18 cellular contexts compared by ENCODE assay signal in the genomic region with DNA sequence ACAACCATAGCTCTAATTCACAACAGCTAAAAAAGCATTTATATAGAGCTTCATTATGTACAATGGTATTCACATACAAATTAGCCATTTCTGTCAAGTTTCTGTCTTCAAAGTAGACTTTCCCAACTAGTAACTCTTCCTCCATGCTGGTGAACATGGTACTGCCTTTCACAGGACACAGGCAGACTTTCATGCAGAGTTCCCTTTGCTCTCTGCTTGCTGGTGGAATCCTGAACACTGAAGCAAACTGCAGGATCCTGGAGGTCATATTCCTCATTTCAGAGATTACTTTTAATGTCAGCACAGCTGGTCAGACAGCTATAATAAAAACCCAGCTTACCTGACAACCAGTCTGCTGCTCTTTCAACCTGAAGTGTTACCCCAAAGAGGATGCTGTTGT. TPM values are rescaled to one million over a fixed set of nuclear protein-coding genes. Genes with fewer than 3 reads are reported as not detected.
DNase-seq lines count a peak whose midpoint lies in the region; ATAC-seq, FAIRE-seq and TF ChIP-seq lines count a peak whose summit lies in the region.
"Had no signal": no experiment of that assay in that cellular context is flagged by ENCODE, and none has a peak within 500 bp of the region (broad histone marks: within the 10 kb centered on the region; RNA-seq: fewer than 3 reads in every experiment).

No MANE protein-coding gene starts in this region.

- peaks cover 2% of the 10 kb centered on the region for H3K4me1 Mint-ChIP-seq in activated CD4-positive, alpha-beta T cell treated with anti-CD3 and anti-CD28 coated beads, Interleukin-2, amount 10 ng/mL, durations not matched to agents 7 days and 5 days

- peak; percentile 24 for ATAC-seq in HG02678 (IDR thresholded peaks at IDR 0.05; ENCODE audit: unreplicated experiment)
- ATAC-seq in GM21526 (IDR thresholded peaks at IDR 0.05; ENCODE audit: low FRiP score, unreplicated experiment), result no peak
- ATAC-seq in heart right ventricle, result no peak

- H3K36me3 Mint-ChIP-seq in activated CD4-positive, alpha-beta T cell treated with anti-CD3 and anti-CD28 coated beads, Interleukin-2, amount 10 ng/mL, durations not matched to agents 7 days and 5 days (ENCODE audit: low read depth), result peaks cover 46% of the 10 kb centered on the region

- H3K9me3 Mint-ChIP-seq in activated CD4-positive, alpha-beta T cell treated with anti-CD3 and anti-CD28 coated beads, Interleukin-2, amount 10 ng/mL, durations not matched to agents 7 days and 5 days, result no peaks in the 10 kb centered on the region

- no peaks in the 10 kb centered on the region for H3K27me3 Mint-ChIP-seq in activated CD4-positive, alpha-beta T cell treated with anti-CD3 and anti-CD28 coated beads, Interleukin-2, amount 10 ng/mL, durations not matched to agents 7 days and 5 days

- H3K27ac ChIP-seq in small intestine (ENCODE audit: low read depth in 1 of 2, low read length in 1 of 2), result peak overlapping the region in 1 of 2 donors; percentile 21
- no peak overlapping the region for H3K27ac ChIP-seq in heart right ventricle
- H3K27ac ChIP-seq: KMS-11, parathyroid adenoma, RWPE1, tibial artery had no signal

- H3K4me3 ChIP-seq in endocrine pancreas (ENCODE audit: control insufficient read depth, insufficient read depth, low read length) (peak overlapping the region; percentile 14), small intestine (ENCODE audit: low read depth in 1 of 2, low read length in 2 of 2) (no peak overlapping the region), heart right ventricle (no peak overlapping the region)
- H3K4me3 ChIP-seq: HAP-1, tibial artery had no signal

- H3K36me3 ChIP-seq in endocrine pancreas (ENCODE audit: control insufficient read depth, insufficient read depth, low read length) (peaks cover 4% of the 10 kb centered on the region), small intestine (ENCODE audit: control insufficient read depth in 2 of 2, insufficient read depth in 2 of 2, low read length in 2 of 2) (peaks cover 0 to 13% of the 10 kb centered on the region in 2 donors), heart right ventricle (peaks cover 0 to 97% (median 27%) of the 10 kb centered on the region in 9 donors)

- no peak overlapping the region for H3K4me3 Mint-ChIP-seq in activated CD4-positive, alpha-beta T cell treated with anti-CD3 and anti-CD28 coated beads, Interleukin-2, amount 10 ng/mL, durations not matched to agents 7 days and 5 days

- CTCF ChIA-PET in activated CD4-positive, alpha-beta T cell treated with anti-CD3 and anti-CD28 coated beads, Interleukin-2, amount 10 ng/mL, durations not matched to agents 7 days and 5 days (lab: Charles Lee), result interaction anchor here (0.6 to 2.0 kb wide), 7 partner anchors 11 to 172 kb away, joined by 3 to 5 read pairs (median 3); partner anchors contain the start of genes ARHGEF3 and CCDC66

- POLR2A ChIA-PET in activated CD4-positive, alpha-beta T cell treated with anti-CD3 and anti-CD28 coated beads, Interleukin-2, amount 10 ng/mL, durations not matched to agents 7 days and 5 days (lab: Charles Lee), result interaction anchor here (0.7 kb wide), 1 partner anchor 216 kb away, joined by 4 read pairs; no protein-coding TSS in a partner anchor

- no peak overlapping the region for H3K9ac ChIP-seq in endocrine pancreas (ENCODE audit: control insufficient read depth, insufficient read depth, low read length)
- H3K9ac ChIP-seq: KMS-11, parathyroid adenoma had no signal

- no peak for DNase-seq in activated CD4-positive, alpha-beta T cell treated with anti-CD3 and anti-CD28 coated beads, Interleukin-2, amount 10 ng/mL, durations not matched to agents 7 days and 5 days
- no peak for DNase-seq in activated CD4-positive, alpha-beta T cell treated with anti-CD3 and anti-CD28 coated beads for 4 hours
- peak; percentile 36 for DNase-seq in small intestine
- DNase-seq in heart right ventricle, result no peak
- DNase-seq in nucleus accumbens (lab: John Stamatoyannopoulos, UW), result no peak
- DNase-seq: cortex of kidney, mesendoderm, NCI-H187, NCI-H774, T-helper 9 cell, tibial artery had no signal

- intact Hi-C loops in heart right ventricle (cut with DNase I), result no loop called here

- H3K27me3 ChIP-seq in endocrine pancreas (ENCODE audit: control insufficient read depth, insufficient read depth, low read length) (no peaks in the 10 kb centered on the region), small intestine (ENCODE audit: control insufficient read depth in 2 of 2, insufficient read depth in 2 of 2, low read length in 2 of 2) (no peaks in the 10 kb centered on the region), heart right ventricle (no peaks in the 10 kb centered on the region)
- H3K27me3 ChIP-seq: tibial artery had no signal

- H3K27ac Mint-ChIP-seq in activated CD4-positive, alpha-beta T cell treated with anti-CD3 and anti-CD28 coated beads, Interleukin-2, amount 10 ng/mL, durations not matched to agents 7 days and 5 days, result peak overlapping the region; percentile 58

- no peak for FAIRE-seq in small intestine (lab: Jason Lieb, UNC)

- H3K9me3 ChIP-seq in endocrine pancreas (ENCODE audit: control insufficient read depth, low read length) (no peaks in the 10 kb centered on the region), small intestine (ENCODE audit: control insufficient read depth, low read depth) (no peaks in the 10 kb centered on the region), heart right ventricle (no peaks in the 10 kb centered on the region)
- H3K9me3 ChIP-seq: HAP-1, tibial artery had no signal

- no peak for TF ChIP-seq CTCF in heart right ventricle (IDR thresholded peaks at IDR 0.05)

- H3K4me1 ChIP-seq in endocrine pancreas (ENCODE audit: control insufficient read depth, insufficient read depth, low read length), result peaks cover 13% of the 10 kb centered on the region
- peaks cover 0 to 3% of the 10 kb centered on the region in 2 donors for H3K4me1 ChIP-seq in small intestine (ENCODE audit: control insufficient read depth in 2 of 2, insufficient read depth in 1 of 2, low read depth in 1 of 2, low read length in 1 of 2)
- H3K4me1 ChIP-seq in heart right ventricle, result peaks cover 0 to 24% (median 4%) of the 10 kb centered on the region in 9 donors
- H3K4me1 ChIP-seq: HAP-1, parathyroid adenoma, tibial artery had no signal

RNA-seq across cellular contexts. Expression of gene TASOR, which starts 53.6 kb away (rescaled TPM):
- total RNA-seq in activated CD4-positive, alpha-beta T cell treated with anti-CD3 and anti-CD28 coated beads, Interleukin-2, amount 10 ng/mL, durations not matched to agents 7 days and 5 days, result 10 to 100 TPM; 60.4 TPM
- polyA plus RNA-seq in small intestine (10 to 100 TPM; 16.8 to 20.9 (median 20.1) TPM), heart right ventricle (10 to 100 TPM in 1 of 2 donors, 1 to 10 TPM in 1; 9.2 to 14.3 TPM)
- total RNA-seq in heart right ventricle, result 10 to 100 TPM; 17.8 to 31.8 (median 22.0) TPM
